In the genomic region with DNA sequence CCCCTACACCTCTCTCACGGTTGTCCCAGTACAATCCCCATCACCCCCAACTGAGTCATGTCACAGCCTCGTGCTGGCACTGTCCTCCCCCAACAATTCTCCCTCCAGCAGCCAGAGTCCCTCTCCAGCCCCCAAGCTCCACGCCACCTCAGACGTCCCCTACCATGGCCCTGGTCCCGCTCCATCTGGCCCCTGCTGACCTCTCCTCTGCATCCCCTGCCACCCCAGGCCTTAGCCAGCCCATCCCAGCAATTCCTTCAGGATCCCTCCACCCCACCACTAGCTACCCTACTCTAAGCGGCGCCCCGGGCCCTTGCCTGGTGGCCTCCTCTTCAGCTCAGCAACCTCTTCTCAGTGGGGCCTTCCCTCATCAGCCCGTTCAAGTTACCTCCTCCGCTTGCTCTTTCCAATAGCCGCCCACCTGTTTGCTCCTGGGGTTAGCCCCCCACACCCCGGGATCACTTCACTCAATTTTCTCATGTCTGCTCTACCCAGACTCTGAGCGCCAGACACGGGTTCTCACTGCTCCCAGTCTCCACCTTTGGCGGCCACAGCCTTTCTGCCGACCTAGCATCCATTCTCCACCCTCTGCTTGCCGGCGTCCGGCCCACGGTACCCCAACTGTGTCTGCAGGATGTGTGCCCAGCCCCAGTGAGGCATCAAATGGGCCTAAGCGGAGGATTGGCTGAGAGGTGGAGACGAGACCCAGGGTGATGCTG, we compare ENCODE assay signal across 20 cellular contexts.
DNase-seq lines count a peak whose midpoint lies in the region; ATAC-seq, FAIRE-seq and TF ChIP-seq lines count a peak whose summit lies in the region.
"Had no signal": no experiment of that assay in that cellular context is flagged by ENCODE, and none has a peak within 500 bp of the region (broad histone marks: within the 10 kb centered on the region; RNA-seq: fewer than 3 reads in every experiment).

No MANE protein-coding gene starts in this region.

- H3K9me3 Mint-ChIP-seq in activated B cell treated with CpG ODN at 0.5 μM for 24 hours, result no peaks in the 10 kb centered on the region
- H3K9me3 Mint-ChIP-seq in memory B cell, result no peaks in the 10 kb centered on the region
- H3K9me3 Mint-ChIP-seq: activated T-helper 2 cell treated with anti-CD3 and anti-CD28 coated beads, Interferon-gamma antibody, Interleukin-2, Interleukin-4, amounts not matched to agents 10 μg/mL and 5 μg/mL and 100 μg/mL, durations not matched to agents 14 hours and 24 hours and 36 hours had no signal

- TF ChIP-seq POLR2A in HepG2 (IDR thresholded peaks at IDR 0.05; ENCODE audit: insufficient read depth in 1 of 2, low read depth in 2 of 2, low read length in 2 of 2) (no peak), right lobe of liver (IDR thresholded peaks at IDR 0.05) (no peak)

- WGBS in HepG2 (ENCODE audit: low lambda C conversion rate), result 93% methylated on average over 22 of the region's 22 CpGs
- WGBS in right lobe of liver (ENCODE audit: insufficient coverage, low coverage, low lambda C conversion rate, missing lambda C conversion rate), result 91% methylated on average over 18 of the region's 22 CpGs

- no peak for FAIRE-seq in HepG2 (lab: Jason Lieb, UNC)

- H3K9ac ChIP-seq in HepG2 (ENCODE audit: insufficient read depth, low read depth, low read length), result no peak overlapping the region
- H3K9ac ChIP-seq: GM23248 had no signal

- H3K4me1 ChIP-seq in HepG2 (ENCODE audit: insufficient read depth, low read length) (peaks cover 42% of the 10 kb centered on the region), right lobe of liver (no peaks in the 10 kb centered on the region)

- intact Hi-C loops in HepG2 (cut with micrococcal nuclease; ENCODE audit: unreplicated experiment) (no loop called here), right lobe of liver (cut with DNase I) (no loop called here), activated B cell treated with CpG ODN at 0.5 μM for 24 hours (cut with micrococcal nuclease) (no loop called here)

- H3K27me3 ChIP-seq in HepG2 (ENCODE audit: control insufficient read depth in 1 of 2, insufficient read depth in 2 of 2, low read length in 2 of 2) (no peaks in the 10 kb centered on the region), right lobe of liver (no peaks in the 10 kb centered on the region)
- H3K27me3 ChIP-seq: left lung, transverse colon had no signal

- no peak overlapping the region for H3K4me2 ChIP-seq in HepG2 (ENCODE audit: low read depth, low read length)

- H3K4me3 ChIP-seq in HepG2 (replicated peaks in 1 of 3; ENCODE audit: insufficient read depth in 1 of 3, low read depth in 2 of 3, low read length in 3 of 3), result no peak overlapping the region
- H3K4me3 ChIP-seq in right lobe of liver, result no peak overlapping the region
- H3K4me3 ChIP-seq in foreskin fibroblast (ENCODE audit: low read depth in 1 of 2, low read length in 2 of 2), result no peak overlapping the region
- H3K4me3 ChIP-seq: GM23248, left lung, mucosa of descending colon, transverse colon had no signal

- BruUV-seq in HepG2 (replicated peaks; lab: Mats Ljungman, UMichigan), result no TSS peak

- H3K4me1 Mint-ChIP-seq in activated B cell treated with CpG ODN at 0.5 μM for 24 hours (peaks cover 26% of the 10 kb centered on the region), memory B cell (peaks cover 21% of the 10 kb centered on the region)

- no peak for ATAC-seq in HepG2
- ATAC-seq in right lobe of liver, result no peak
- ATAC-seq in activated B cell treated with CpG ODN at 0.5 μM for 24 hours (ENCODE audit: low read depth), result no peak
- no peak for ATAC-seq in memory B cell (ENCODE audit: low read depth)
- ATAC-seq in HG03139 (IDR thresholded peaks at IDR 0.05; ENCODE audit: unreplicated experiment), result no peak
- ATAC-seq: left lung, mucosa of descending colon, right cardiac atrium had no signal

- TF ChIP-seq CTCF in HepG2 (CRISPR knock-in tag; IDR thresholded peaks at IDR 0.05), result no peak
- no peak for TF ChIP-seq CTCF in right lobe of liver (IDR thresholded peaks at IDR 0.05)
- TF ChIP-seq CTCF in activated B cell treated with CpG ODN at 0.5 μM for 24 hours (IDR thresholded peaks at IDR 0.05), result no peak
- TF ChIP-seq CTCF in foreskin fibroblast (IDR thresholded peaks at IDR 0.05; ENCODE audit: low read depth, low read length), result no peak

- H3K4me3 Mint-ChIP-seq in activated B cell treated with CpG ODN at 0.5 μM for 24 hours, result no peak overlapping the region
- H3K4me3 Mint-ChIP-seq in memory B cell, result no peak overlapping the region

- peaks cover 66% of the 10 kb centered on the region for H3K36me3 Mint-ChIP-seq in activated B cell treated with CpG ODN at 0.5 μM for 24 hours (ENCODE audit: low read depth)
- peaks cover 18% of the 10 kb centered on the region for H3K36me3 Mint-ChIP-seq in memory B cell

- no peaks in the 10 kb centered on the region for H3K79me2 ChIP-seq in HepG2 (ENCODE audit: insufficient read depth, low read length)

- peaks cover 4 to 10% of the 10 kb centered on the region in 2 experiments; a peak in 4 of 5 replicates for H3K36me3 ChIP-seq in HepG2 (replicated peaks in 1 of 2; ENCODE audit: control insufficient read depth in 1 of 2, insufficient read depth in 2 of 2, low read length in 2 of 2)
- H3K36me3 ChIP-seq in right lobe of liver, result peaks cover 0 to 13% (median 0%) of the 10 kb centered on the region in 4 donors

- no peak for DNase-seq in HepG2 (ENCODE audit: low spot score)
- DNase-seq in right lobe of liver, result no peak
- no peak for DNase-seq in activated B cell treated with CpG ODN at 0.5 μM for 24 hours
- no peak for DNase-seq in memory B cell (ENCODE audit: low spot score in 2 of 2)
- no peak for DNase-seq in NCI-H526 (lab: John Stamatoyannopoulos, UW)
- DNase-seq in foreskin fibroblast, result no peak
- DNase-seq: activated CD4-positive, alpha-beta T cell treated with anti-CD3 and anti-CD28 coated beads, Interleukin-2, amount 50 U/mL, for 4 hours; EL; GM23248; mucosa of descending colon; NCI-H1092 treated with DMSO at 0.1 percent for 48 hours; NCI-H2029 treated with DMSO at 0.1 percent for 48 hours; NCI-H446; NK-92 treated with Interleukin-12 subunit alpha and Interleukin-12 subunit beta, amount 100 ng/mL, for 24 hours; right cardiac atrium; stimulated activated naive CD4-positive, alpha-beta T cell; transverse colon had no signal

- H4K20me1 ChIP-seq in HepG2 (ENCODE audit: insufficient read depth, low read length), result no peaks in the 10 kb centered on the region

- no peak for TF ChIP-seq EP300 in HepG2 (IDR thresholded peaks at IDR 0.05; ENCODE audit: low read depth in 2 of 2, low read length in 2 of 2)
- no peak for TF ChIP-seq EP300 in HepG2 (CRISPR knock-in tag; IDR thresholded peaks at IDR 0.05; ENCODE audit: borderline replicate concordance)

- H2AFZ ChIP-seq in HepG2 (ENCODE audit: low read length), result no peak overlapping the region
- H2AFZ ChIP-seq: GM23248 had no signal

- in situ Hi-C loops in HepG2 (cut with HindIII; ENCODE audit: extremely low pct_ligation_motif_present, low pct_unique_long_range_greater_than_20kb), result no loop called here

- H3K27ac Mint-ChIP-seq in activated B cell treated with CpG ODN at 0.5 μM for 24 hours (peak overlapping the region; percentile 72), memory B cell (peak overlapping the region; percentile 42)
- H3K27ac Mint-ChIP-seq: activated T-helper 2 cell treated with anti-CD3 and anti-CD28 coated beads, Interferon-gamma antibody, Interleukin-2, Interleukin-4, amounts not matched to agents 10 μg/mL and 5 μg/mL and 100 μg/mL, durations not matched to agents 14 hours and 24 hours and 36 hours had no signal

- POLR2A ChIA-PET in HepG2 (lab: Yijun Ruan, JAX) (no interaction called here), activated B cell treated with CpG ODN at 0.5 μM for 24 hours (lab: Charles Lee) (no interaction called here)

- H3K27me3 Mint-ChIP-seq in activated B cell treated with CpG ODN at 0.5 μM for 24 hours (no peaks in the 10 kb centered on the region), memory B cell (no peaks in the 10 kb centered on the region)

- CTCF ChIA-PET in HepG2 (lab: Yijun Ruan, JAX; ENCODE audit: low intra/inter-chr PET ratio, low total read pairs) (no interaction called here), activated B cell treated with CpG ODN at 0.5 μM for 24 hours (lab: Charles Lee) (no interaction called here)

- H3K9me3 ChIP-seq in HepG2 (ENCODE audit: low read length), result no peaks in the 10 kb centered on the region
- no peaks in the 10 kb centered on the region for H3K9me3 ChIP-seq in right lobe of liver
- H3K9me3 ChIP-seq: left lung, mucosa of descending colon, transverse colon had no signal

- no peak for TF ChIP-seq RAD21 in HepG2 (CRISPR knock-in tag; IDR thresholded peaks at IDR 0.05)

- H3K27ac ChIP-seq in HepG2 (ENCODE audit: extremely low read length, insufficient read depth, low read length) (no peak overlapping the region), right lobe of liver (no peak overlapping the region)
- H3K27ac ChIP-seq: GM23248, left lung, transverse colon had no signal

TF ChIP-seq in HepG2, 621 proteins besides CTCF, POLR2A, EP300 and RAD21 (continues in another document):
- TF ChIP-seq MZF1 (CRISPR knock-in tag; IDR thresholded peaks at IDR 0.05; ENCODE audit: borderline replicate concordance) (no peak), AGO2 (optimal IDR thresholded peaks at IDR 0.05; ENCODE audit: low read depth, low read length) (peak; percentile 55), ZNF333 (CRISPR knock-in tag; IDR thresholded peaks at IDR 0.05; ENCODE audit: borderline replicate concordance) (no peak)
- TF ChIP-seq, protein P1, sequence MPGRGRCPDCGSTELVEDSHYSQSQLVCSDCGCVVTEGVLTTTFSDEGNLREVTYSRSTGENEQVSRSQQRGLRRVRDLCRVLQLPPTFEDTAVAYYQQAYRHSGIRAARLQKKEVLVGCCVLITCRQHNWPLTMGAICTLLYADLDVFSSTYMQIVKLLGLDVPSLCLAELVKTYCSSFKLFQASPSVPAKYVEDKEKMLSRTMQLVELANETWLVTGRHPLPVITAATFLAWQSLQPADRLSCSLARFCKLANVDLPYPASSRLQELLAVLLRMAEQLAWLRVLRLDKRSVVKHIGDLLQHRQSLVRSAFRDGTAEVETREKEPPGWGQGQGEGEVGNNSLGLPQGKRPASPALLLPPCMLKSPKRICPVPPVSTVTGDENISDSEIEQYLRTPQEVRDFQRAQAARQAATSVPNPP (CRISPR knock-in tag; IDR thresholded peaks at IDR 0.05), result no peak
